Comparison of ENCODE assay signal across 12 cellular contexts in the genomic region with DNA sequence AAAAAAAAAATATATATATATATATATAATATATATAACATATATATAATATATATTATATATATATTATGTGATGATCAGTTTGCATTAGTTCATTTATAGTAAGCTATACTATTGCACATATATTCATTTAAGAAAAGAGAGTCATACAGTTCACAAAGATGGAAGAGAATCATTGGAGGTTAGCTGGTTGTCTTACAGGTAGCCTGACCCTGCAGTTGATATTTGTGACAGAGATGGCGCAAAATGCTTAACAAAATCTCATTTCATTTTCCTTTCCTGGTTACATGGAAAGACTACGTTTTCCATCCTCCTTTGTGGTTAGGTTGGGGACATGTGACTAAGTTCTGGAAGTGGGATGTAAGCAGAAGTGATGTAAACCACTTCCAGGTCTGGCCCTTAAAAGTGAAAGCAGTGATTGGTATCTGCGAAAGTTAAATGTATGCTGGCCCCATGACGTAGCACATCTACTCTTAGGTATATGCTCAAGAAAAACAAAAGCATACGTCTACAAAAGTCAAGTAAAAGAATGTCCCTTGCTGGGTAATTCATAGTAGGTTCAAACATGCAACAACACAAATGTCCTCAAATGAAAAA. TPM values are rescaled to one million over a fixed set of nuclear protein-coding genes. Genes with fewer than 3 reads are reported as not detected.
DNase-seq lines count a peak whose midpoint lies in the region; ATAC-seq lines count a peak whose summit lies in the region.
"Had no signal": no experiment of that assay in that cellular context is flagged by ENCODE, and none has a peak within 500 bp of the region (broad histone marks: within the 10 kb centered on the region; RNA-seq: fewer than 3 reads in every experiment).

No MANE protein-coding gene starts in this region.

- peaks cover 9% of the 10 kb centered on the region for H3K4me1 Mint-ChIP-seq in activated CD4-positive, alpha-beta T cell treated with anti-CD3 and anti-CD28 coated beads, Interleukin-2, amount 10 ng/mL, durations not matched to agents 7 days and 5 days
- H3K4me1 Mint-ChIP-seq in T-cell (peaks cover 6 to 7% (median 6%) of the 10 kb centered on the region in 3 donors), memory B cell (peaks cover 6% of the 10 kb centered on the region)

- H3K27ac Mint-ChIP-seq in activated CD4-positive, alpha-beta T cell treated with anti-CD3 and anti-CD28 coated beads, Interleukin-2, amount 10 ng/mL, durations not matched to agents 7 days and 5 days = no peak overlapping the region
- H3K27ac Mint-ChIP-seq in T-cell = peak overlapping the region in 1 of 2 donors; percentile 44
- H3K27ac Mint-ChIP-seq in memory B cell = no peak overlapping the region
- H3K27ac Mint-ChIP-seq: activated CD4-positive, alpha-beta memory T cell treated with anti-CD3 and anti-CD28 coated beads, Interleukin-2, amount 10 ng/mL, durations not matched to agents 7 days and 5 days had no signal

- ATAC-seq in HG02623 (IDR thresholded peaks at IDR 0.05; ENCODE audit: unreplicated experiment) = peak; percentile 45
- ATAC-seq in T-cell (replicated peaks in 1 of 4) = peak in 2 of 4 experiments; percentile 50 to 64
- ATAC-seq in memory B cell (ENCODE audit: low read depth) = no peak
- no peak for ATAC-seq in GM18519 (IDR thresholded peaks at IDR 0.05; ENCODE audit: low FRiP score, unreplicated experiment)
- ATAC-seq: right cardiac atrium had no signal

- no peaks in the 10 kb centered on the region for H3K36me3 Mint-ChIP-seq in activated CD4-positive, alpha-beta T cell treated with anti-CD3 and anti-CD28 coated beads, Interleukin-2, amount 10 ng/mL, durations not matched to agents 7 days and 5 days (ENCODE audit: low read depth)
- H3K36me3 Mint-ChIP-seq in T-cell = no peaks in the 10 kb centered on the region
- peaks cover 1% of the 10 kb centered on the region for H3K36me3 Mint-ChIP-seq in memory B cell

- H3K9me3 Mint-ChIP-seq in activated CD4-positive, alpha-beta T cell treated with anti-CD3 and anti-CD28 coated beads, Interleukin-2, amount 10 ng/mL, durations not matched to agents 7 days and 5 days = no peaks in the 10 kb centered on the region
- H3K9me3 Mint-ChIP-seq in T-cell (no peaks in the 10 kb centered on the region), memory B cell (peaks cover 3% of the 10 kb centered on the region)
- H3K9me3 Mint-ChIP-seq: activated CD4-positive, alpha-beta memory T cell treated with anti-CD3 and anti-CD28 coated beads, Interleukin-2, amount 10 ng/mL, durations not matched to agents 7 days and 5 days had no signal

- H3K27me3 Mint-ChIP-seq in activated CD4-positive, alpha-beta T cell treated with anti-CD3 and anti-CD28 coated beads, Interleukin-2, amount 10 ng/mL, durations not matched to agents 7 days and 5 days = peaks cover 19% of the 10 kb centered on the region
- no peaks in the 10 kb centered on the region for H3K27me3 Mint-ChIP-seq in T-cell
- peaks cover 2% of the 10 kb centered on the region for H3K27me3 Mint-ChIP-seq in memory B cell

- CTCF ChIA-PET in activated CD4-positive, alpha-beta T cell treated with anti-CD3 and anti-CD28 coated beads, Interleukin-2, amount 10 ng/mL, durations not matched to agents 7 days and 5 days (lab: Charles Lee) = no interaction called here
- CTCF ChIA-PET in T-cell (lab: Charles Lee) = no interaction called here

- no peak overlapping the region for H3K4me3 Mint-ChIP-seq in activated CD4-positive, alpha-beta T cell treated with anti-CD3 and anti-CD28 coated beads, Interleukin-2, amount 10 ng/mL, durations not matched to agents 7 days and 5 days
- H3K4me3 Mint-ChIP-seq in T-cell = peak overlapping the region in 2 of 3 donors; percentile 10 to 26
- peak overlapping the region; percentile 27 for H3K4me3 Mint-ChIP-seq in memory B cell
- H3K4me3 Mint-ChIP-seq: activated CD4-positive, alpha-beta memory T cell treated with anti-CD3 and anti-CD28 coated beads, Interleukin-2, amount 10 ng/mL, durations not matched to agents 7 days and 5 days had no signal

- DNase-seq in activated CD4-positive, alpha-beta T cell treated with anti-CD3 and anti-CD28 coated beads, Interleukin-2, amount 10 ng/mL, durations not matched to agents 7 days and 5 days = peak; percentile 14
- no peak for DNase-seq in activated CD4-positive, alpha-beta T cell treated with anti-CD3 and anti-CD28 coated beads for 4 hours
- DNase-seq in T-cell (no peak), memory B cell (ENCODE audit: low spot score in 2 of 2) (no peak), COR-L47 (lab: John Stamatoyannopoulos, UW) (no peak)
- DNase-seq in activated CD8-positive, alpha-beta memory T cell treated with anti-CD3 and anti-CD28 coated beads, Interleukin-2, amount 50 U/mL, for 48 hours = no peak
- DNase-seq: activated CD4-positive, alpha-beta memory T cell treated with anti-CD3 and anti-CD28 coated beads, Interleukin-2, amount 10 ng/mL, durations not matched to agents 7 days and 5 days; KG1; right cardiac atrium; SJCRH30 had no signal

- POLR2A ChIA-PET in activated CD4-positive, alpha-beta T cell treated with anti-CD3 and anti-CD28 coated beads, Interleukin-2, amount 10 ng/mL, durations not matched to agents 7 days and 5 days (lab: Charles Lee) = no interaction called here
- POLR2A ChIA-PET in T-cell (lab: Charles Lee) = no interaction called here

RNA-seq across cellular contexts. Expression of gene TMEM135, which starts 7.2 kb away (rescaled TPM):
- 10 to 100 TPM; 32.9 to 33.1 TPM for total RNA-seq in activated CD4-positive, alpha-beta T cell treated with anti-CD3 and anti-CD28 coated beads, Interleukin-2, amount 10 ng/mL, durations not matched to agents 7 days and 5 days
- total RNA-seq in T-cell = 10 to 100 TPM in 4 of 5 donors, 1 to 10 TPM in 1; 6.3 to 20.8 (median 12.7) TPM
